ENCODE assay signal across 8 cellular contexts in genomic region chrX:136766785-136767103, GRCh38. TPM values are rescaled to one million over a fixed set of nuclear protein-coding genes. Genes with fewer than 3 reads are reported as not detected.
DNase-seq lines count a peak whose midpoint lies in the region; ATAC-seq and TF ChIP-seq lines count a peak whose summit lies in the region.

No MANE protein-coding gene starts in this region.

- POLR2A ChIA-PET in naive thymus-derived CD4-positive, alpha-beta T cell (lab: Charles Lee) = interaction anchor here (2.5 to 3.8 kb wide), 2 partner anchors 13 to 113 kb away, joined by 14 to 29 read pairs; partner anchors contain the start of genes ARHGEF6 and RBMX

- no peaks in the 10 kb centered on the region for H3K9me3 ChIP-seq in naive thymus-derived CD4-positive, alpha-beta T cell (ENCODE audit: control insufficient read depth in 2 of 3, low read length in 3 of 3)

- H3K4me3 Mint-ChIP-seq in CD14-positive monocyte (peak overlapping the region; percentile 81 to 86), IgD-negative memory B cell (peak overlapping the region; percentile 77 to 93 (median 80))
- H3K4me3 Mint-ChIP-seq in naive thymus-derived CD4-positive, alpha-beta T cell = peak overlapping the region; percentile 65 to 85 (median 79)

- no peaks in the 10 kb centered on the region for H3K36me3 ChIP-seq in naive thymus-derived CD4-positive, alpha-beta T cell (ENCODE audit: control insufficient read depth in 2 of 3, insufficient read depth in 3 of 3, low read length in 3 of 3)

- no peak for TF ChIP-seq CTCF in CD14-positive monocyte (IDR thresholded peaks at IDR 0.05)
- TF ChIP-seq CTCF in dorsolateral prefrontal cortex (IDR thresholded peaks at IDR 0.05 in 54 of 56, conservative IDR thresholded peaks at IDR 0.05 in 2 of 56; ENCODE audit: low read depth in 1 of 56, partially characterized antibody in 56 of 56) = no peak

- H3K27me3 Mint-ChIP-seq in CD14-positive monocyte (ENCODE audit: low read depth in 3 of 3) (peaks cover 0 to 8% (median 0%) of the 10 kb centered on the region in 3 donors), IgD-negative memory B cell (no peaks in the 10 kb centered on the region)
- H3K27me3 Mint-ChIP-seq in naive thymus-derived CD4-positive, alpha-beta T cell = no peaks in the 10 kb centered on the region

- peak overlapping the region in 53 of 59 donors; percentile 32 to 92 (median 80) for H3K27ac ChIP-seq in dorsolateral prefrontal cortex
- peak overlapping the region; percentile 66 for H3K27ac ChIP-seq in naive thymus-derived CD4-positive, alpha-beta T cell (ENCODE audit: low read depth, low read length)

- intact Hi-C loops in CD14-positive monocyte (cut with micrococcal nuclease) (loop anchor here in 1 of 2 donors (2.0 to 10.0 kb wide), 2 partner anchors 14 to 88 kb away; partner anchors contain the start of gene ARHGEF6), dorsolateral prefrontal cortex (cut with DNase I) (no loop called here)
- intact Hi-C loops in naive thymus-derived CD4-positive, alpha-beta T cell (cut with micrococcal nuclease) = loop anchor here (1.0 to 5.0 kb wide), 5 partner anchors 49 to 179 kb away; partner anchors contain the start of gene RBMX (in 2 of the 2)

- H3K36me3 Mint-ChIP-seq in CD14-positive monocyte (peaks cover 10 to 13% of the 10 kb centered on the region in 2 donors), IgD-negative memory B cell (peaks cover 2% of the 10 kb centered on the region)
- peaks cover 0 to 25% (median 1%) of the 10 kb centered on the region in 5 donors for H3K36me3 Mint-ChIP-seq in naive thymus-derived CD4-positive, alpha-beta T cell

- DNase-seq in CD14-positive monocyte (ENCODE audit: low spot score) (no peak), dorsolateral prefrontal cortex (no peak), GM19238 (ENCODE audit: insufficient read length, low spot score) (no peak)
- no peak for DNase-seq in naive thymus-derived CD4-positive, alpha-beta T cell

- peaks cover 0 to 59% (median 12%) of the 10 kb centered on the region in 45 donors for H3K27me3 ChIP-seq in dorsolateral prefrontal cortex
- no peaks in the 10 kb centered on the region for H3K27me3 ChIP-seq in naive thymus-derived CD4-positive, alpha-beta T cell (ENCODE audit: control insufficient read depth in 2 of 2, insufficient read depth in 2 of 2, low read length in 2 of 2)

- peak overlapping the region; percentile 15 to 75 (median 60) for H3K4me3 ChIP-seq in dorsolateral prefrontal cortex
- no peak overlapping the region for H3K4me3 ChIP-seq in naive thymus-derived CD4-positive, alpha-beta T cell (ENCODE audit: low read length)

- peaks cover 33% of the 10 kb centered on the region for H3K4me1 Mint-ChIP-seq in CD14-positive monocyte
- H3K4me1 Mint-ChIP-seq in IgD-negative memory B cell = peaks cover 27 to 37% (median 32%) of the 10 kb centered on the region in 3 donors
- H3K4me1 Mint-ChIP-seq in naive thymus-derived CD4-positive, alpha-beta T cell = peaks cover 23 to 78% (median 65%) of the 10 kb centered on the region in 7 donors

- H3K9me3 Mint-ChIP-seq in CD14-positive monocyte = peaks cover 0 to 3% (median 0%) of the 10 kb centered on the region in 7 donors
- H3K9me3 Mint-ChIP-seq in IgD-negative memory B cell = no peaks in the 10 kb centered on the region
- peaks cover 0 to under 1% (median 0%) of the 10 kb centered on the region in 11 donors for H3K9me3 Mint-ChIP-seq in naive thymus-derived CD4-positive, alpha-beta T cell

- CTCF ChIA-PET in naive thymus-derived CD4-positive, alpha-beta T cell (lab: Charles Lee) = no interaction called here

- no peak for ATAC-seq in naive thymus-derived CD4-positive, alpha-beta T cell
- ATAC-seq in HG03097 (IDR thresholded peaks at IDR 0.05; ENCODE audit: low FRiP score, unreplicated experiment) (no peak), GM21576 (IDR thresholded peaks at IDR 0.05; ENCODE audit: unreplicated experiment) (no peak)
- ATAC-seq in activated CD4-positive, CD25-positive, alpha-beta regulatory T cell treated with anti-CD3 and anti-CD28 coated beads, Interleukin-2, amount 50 U/mL, for 24 hours = no peak

- H3K4me1 ChIP-seq in naive thymus-derived CD4-positive, alpha-beta T cell (ENCODE audit: control insufficient read depth in 2 of 2, insufficient read depth in 2 of 2, low read length in 2 of 2) = peaks cover 17 to 51% of the 10 kb centered on the region in 2 donors

- H3K27ac Mint-ChIP-seq in CD14-positive monocyte = peak overlapping the region in 3 of 7 donors; percentile 18 to 93 (median 68)
- H3K27ac Mint-ChIP-seq in IgD-negative memory B cell = peak overlapping the region in 1 of 3 donors; percentile 50
- peak overlapping the region in 8 of 9 donors; percentile 51 to 87 (median 77) for H3K27ac Mint-ChIP-seq in naive thymus-derived CD4-positive, alpha-beta T cell

RNA-seq across cellular contexts. Expression of gene ARHGEF6, which starts 14.0 kb away (rescaled TPM):
- 10 to 100 TPM; 51.4 to 79.2 TPM for polyA plus RNA-seq in CD14-positive monocyte
- polyA plus RNA-seq in IgD-negative memory B cell = 39.6 TPM
- 10 to 100 TPM; 17.3 to 41.6 (median 28.0) TPM for total RNA-seq in dorsolateral prefrontal cortex
- 100 to 1,000 TPM in 1 of 5 experiments, 10 to 100 TPM in 4; 66.1 to 102 (median 81.5) TPM for total RNA-seq in naive thymus-derived CD4-positive, alpha-beta T cell
- 10 to 100 TPM; 88.2 to 99.0 TPM for polyA plus RNA-seq in naive thymus-derived CD4-positive, alpha-beta T cell

Comparison
In these comparisons a context has a peak if more than half of its experiments do, and no peak if none do; other contexts are left out.
1. intact Hi-C loops: an anchor here in naive thymus-derived CD4-positive, alpha-beta T cell (1.0 to 5.0 kb wide); none called in dorsolateral prefrontal cortex.